Comparison of ENCODE assay signal across 8 cellular contexts in the genomic region with DNA sequence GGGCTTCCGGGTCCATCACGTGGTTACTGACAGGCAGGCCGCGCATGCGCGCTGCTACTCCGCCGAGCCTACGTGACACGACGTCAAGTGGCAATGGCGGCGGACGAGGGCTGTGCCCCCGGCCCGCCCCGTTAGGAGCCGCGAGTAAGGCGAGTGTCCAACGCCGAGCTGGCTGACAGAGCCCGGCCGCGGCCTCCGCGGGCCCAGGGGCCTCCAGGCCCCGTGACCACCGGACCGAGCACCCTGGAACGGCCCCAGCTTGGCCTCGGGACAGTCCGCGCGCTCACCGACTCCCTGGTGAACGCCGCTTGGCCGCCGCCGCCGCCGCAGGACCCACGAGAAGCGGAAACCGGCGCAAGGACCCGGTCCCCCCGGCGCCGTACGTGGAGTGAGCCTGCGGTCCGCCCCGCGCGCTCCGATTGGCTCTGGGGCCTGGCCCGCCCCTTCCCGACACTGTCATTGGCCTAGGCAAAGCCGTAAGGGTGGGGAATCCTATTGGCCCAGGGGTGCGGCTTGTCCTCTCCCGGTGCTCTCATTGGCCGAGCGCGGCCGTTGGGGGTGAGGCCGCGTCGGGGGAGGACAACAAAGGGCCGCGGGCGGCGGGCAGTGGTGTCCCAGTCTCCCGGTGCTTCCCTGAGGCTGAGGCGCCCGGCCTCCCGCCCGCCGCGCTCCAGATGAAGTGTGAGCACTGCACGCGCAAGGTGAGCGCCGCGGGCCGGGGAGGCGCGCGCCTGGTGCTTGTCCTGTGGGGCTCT. TPM values are rescaled to one million over a fixed set of nuclear protein-coding genes. Genes with fewer than 3 reads are reported as not detected.
DNase-seq lines count a peak whose midpoint lies in the region; ATAC-seq, FAIRE-seq and TF ChIP-seq lines count a peak whose summit lies in the region.

A gene (plus strand): TSS at position 612 of the 755 bp plus-strand sequence. CDS start 63 bp downstream, at position 675.

- POLR2A ChIA-PET in H1 (lab: Charles Lee; ENCODE audit: partially characterized antibody) = interaction anchor here (1.0 to 1.8 kb wide), 3 partner anchors 9 to 39 kb away, joined by 3 to 5 read pairs (median 5); no protein-coding TSS in a partner anchor

- H3K56ac ChIP-seq in H1 (replicated peaks; ENCODE audit: insufficient read length, low read depth, low read length) = peak within 1 kb of the TSS; percentile 79

- peak within 1 kb of the TSS; percentile 86 for H3K27ac ChIP-seq in H1 (ENCODE audit: low read depth, low read length)
- peak within 1 kb of the TSS; percentile 26 for H3K27ac ChIP-seq in mesenchymal stem cell (ENCODE audit: low read length, poor library complexity, severe bottlenecking)

- DNase-seq in COLO668 (lab: John Stamatoyannopoulos, UW; ENCODE audit: unreplicated experiment) (peak; percentile 97), HT1080 (ENCODE audit: low read depth) (peak; percentile 98), NOMO-1 treated with DMSO at 0.1 percent for 48 hours (lab: John Stamatoyannopoulos, UW; ENCODE audit: unreplicated experiment) (peak; percentile 97), H1 (ENCODE audit: low read depth in 1 of 2, low spot score in 2 of 2) (peak; percentile 88 to 91), mesenchymal stem cell (peak; percentile 99)
- peak; percentile 92 for DNase-seq in activated CD8-positive, alpha-beta memory T cell treated with anti-CD3 and anti-CD28 coated beads for 4 hours (ENCODE audit: low read depth in 2 of 2)
- DNase-seq in stimulated activated CD8-positive, alpha-beta memory T cell treated with anti-CD3 and anti-CD28 coated beads, Interleukin-12 subunit alpha, Interleukin-12 subunit beta, amount 100 ng/mL, for 4 hours (ENCODE audit: low read depth) = peak; percentile 95

- H3K27me3 ChIP-seq in H1 (replicated peaks in 1 of 4; ENCODE audit: control insufficient read depth in 3 of 4, extremely low read depth in 1 of 4, insufficient read depth in 3 of 4, low read length in 3 of 4) (no peaks in the 10 kb centered on the region), mesenchymal stem cell (ENCODE audit: control insufficient read depth in 1 of 2, insufficient read depth in 1 of 2, low read length in 2 of 2) (no peaks in the 10 kb centered on the region)

- H2BK12ac ChIP-seq in H1 (ENCODE audit: low read depth, low read length) (no peak within 1 kb of the TSS), mesenchymal stem cell (ENCODE audit: low read length in 2 of 2) (peak within 1 kb of the TSS in 1 of 2 experiments; percentile 43)

- H2AK5ac ChIP-seq in H1 (ENCODE audit: low read depth, low read length) (no peak within 1 kb of the TSS), mesenchymal stem cell (ENCODE audit: low read length, severe bottlenecking) (no peak within 1 kb of the TSS)

- peak; percentile 79 to 91 for TF ChIP-seq POLR2A in H1 (IDR thresholded peaks at IDR 0.05; ENCODE audit: control extremely low read depth in 1 of 2, low read depth in 2 of 2, low read length in 2 of 2)

- 1% methylated on average over 72 of the region's 90 CpGs; no CpG with 5 or more reads in 1 of the 2 experiments for WGBS in H1 (ENCODE audit: extremely low coverage in 1 of 2, insufficient coverage in 1 of 2, insufficient read length in 1 of 2, insufficient replicate concordance in 2 of 2, low coverage in 1 of 2, low lambda C conversion rate in 2 of 2, missing lambda C conversion rate in 1 of 2), 2 experiments
- WGBS in mesenchymal stem cell = under 1% methylated on average over 87 of the region's 90 CpGs

- peak within 1 kb of the TSS; percentile 81 for H4K5ac ChIP-seq in H1 (ENCODE audit: insufficient read length, low read depth, low read length)

- H2BK5ac ChIP-seq in H1 (ENCODE audit: low read depth, low read length) (peak within 1 kb of the TSS; percentile 57; the same call in 1 of the 2 replicates), mesenchymal stem cell (ENCODE audit: low read depth, low read length, poor library complexity, severe bottlenecking) (peak within 1 kb of the TSS; percentile 99)

- peaks cover 2 to 8% of the 10 kb centered on the region in 2 experiments; a peak in 2 of 4 replicates for H3K9me3 ChIP-seq in H1 (ENCODE audit: insufficient read depth in 2 of 2, low read depth in 1 of 2, low read length in 1 of 2)
- no peaks in the 10 kb centered on the region for H3K9me3 ChIP-seq in mesenchymal stem cell (ENCODE audit: control insufficient read depth, low read length)

- H3K4me1 ChIP-seq in H1 (replicated peaks in 1 of 4; ENCODE audit: control insufficient read depth in 3 of 4, insufficient read depth in 4 of 4, low read length in 3 of 4) (peaks cover 0 to 8% (median 3%) of the 10 kb centered on the region in 4 experiments; a peak in 4 of 7 replicates), mesenchymal stem cell (ENCODE audit: control insufficient read depth, insufficient read depth, low read depth, low read length) (peaks cover 12% of the 10 kb centered on the region)

- H3K23me2 ChIP-seq in H1 (ENCODE audit: low read depth, low read length) = peaks cover 2% of the 10 kb centered on the region; the same call in 1 of the 2 replicates

- no peak for FAIRE-seq in H1 (lab: Jason Lieb, UNC)

- peak within 1 kb of the TSS; percentile 77 to 86 (median 81) for H3K4me3 ChIP-seq in H1 (ENCODE audit: extremely low read depth in 1 of 4, insufficient read depth in 2 of 4, low read depth in 3 of 4, low read length in 4 of 4)
- H3K4me3 ChIP-seq in mesenchymal stem cell (ENCODE audit: insufficient read depth in 1 of 2, low read depth in 1 of 2, low read length in 2 of 2) = peak within 1 kb of the TSS; percentile 81 to 95

- H3K79me2 ChIP-seq in H1 (ENCODE audit: control insufficient read depth in 1 of 2, insufficient read depth in 2 of 2, low read length in 2 of 2) = peaks cover 0 to 3% of the 10 kb centered on the region in 2 experiments; a peak in 1 of 4 replicates

- H3K36me3 ChIP-seq in H1 (ENCODE audit: control insufficient read depth in 2 of 4, insufficient read depth in 4 of 4, low read length in 3 of 4) (peaks cover 6 to 11% (median 10%) of the 10 kb centered on the region in 4 experiments; a peak in 7 of 8 replicates), mesenchymal stem cell (ENCODE audit: control insufficient read depth in 1 of 2, insufficient read depth in 2 of 2, low read depth in 1 of 2, low read length in 2 of 2) (peaks cover 28 to 30% of the 10 kb centered on the region in 2 experiments)

- CTCF ChIA-PET in H1 (lab: Charles Lee; ENCODE audit: partially characterized antibody) = no interaction called here

- H2BK15ac ChIP-seq in H1 (ENCODE audit: low read length) (no peak within 1 kb of the TSS), mesenchymal stem cell (ENCODE audit: low read depth, poor library complexity, severe bottlenecking) (peak within 1 kb of the TSS; percentile 97)

- no peak within 1 kb of the TSS for H2BK120ac ChIP-seq in H1 (replicated peaks; ENCODE audit: low read depth, low read length)
- H2BK120ac ChIP-seq in mesenchymal stem cell (ENCODE audit: low read depth, low read length) = peak within 1 kb of the TSS; percentile 99

- H3K4me2 ChIP-seq in H1 (ENCODE audit: insufficient read depth in 1 of 2, low read depth in 2 of 2, low read length in 2 of 2) (peak within 1 kb of the TSS; percentile 86 to 99), mesenchymal stem cell (ENCODE audit: low read length, poor library complexity, severe bottlenecking) (peak within 1 kb of the TSS; percentile 77)

- TF ChIP-seq EP300 in H1 (IDR thresholded peaks at IDR 0.05; ENCODE audit: borderline replicate concordance in 1 of 2, low read depth in 2 of 2, low read length in 2 of 2) = no peak

- H2AFZ ChIP-seq in H1 (ENCODE audit: low read length) (no peak within 1 kb of the TSS; the same call in 1 of the 2 replicates), mesenchymal stem cell (ENCODE audit: low read depth, low read length) (peak within 1 kb of the TSS; percentile 30)

- H3K79me1 ChIP-seq in H1 (ENCODE audit: low read depth, low read length) (0 out of 2 replicates have a peak, but pooled peaks cover 4% of the 10 kb centered on the region), mesenchymal stem cell (replicated peaks; ENCODE audit: low read length, poor library complexity, severe bottlenecking) (peaks cover 17% of the 10 kb centered on the region)

- no peak for TF ChIP-seq RAD21 in H1 (IDR thresholded peaks at IDR 0.05 in 1 of 2, conservative IDR thresholded peaks at IDR 0.05 in 1 of 2; ENCODE audit: low read depth in 2 of 2, low read length in 2 of 2)

- H3K4ac ChIP-seq in H1 (replicated peaks; ENCODE audit: insufficient read length, low read depth, low read length) = no peak within 1 kb of the TSS
- H3K4ac ChIP-seq in mesenchymal stem cell (ENCODE audit: low read depth in 1 of 2, low read length in 2 of 2) = peak within 1 kb of the TSS; percentile 95 to 99

- peak; percentile 90 for ATAC-seq in GM21360 (IDR thresholded peaks at IDR 0.05; ENCODE audit: unreplicated experiment)

- H3K18ac ChIP-seq in H1 (ENCODE audit: extremely low read depth, low read length) (peak within 1 kb of the TSS; percentile 79), mesenchymal stem cell (ENCODE audit: low read depth in 1 of 2, low read length in 2 of 2) (peak within 1 kb of the TSS; percentile 93 to 98)

- peak within 1 kb of the TSS; percentile 71 to 95 (median 81) for H3K9ac ChIP-seq in H1 (replicated peaks in 1 of 4; ENCODE audit: extremely low read depth in 1 of 4, low read depth in 3 of 4, low read length in 3 of 4)
- H3K9ac ChIP-seq in mesenchymal stem cell (ENCODE audit: low read length) = peak within 1 kb of the TSS; percentile 96

- H3K23ac ChIP-seq in H1 (ENCODE audit: insufficient read length) (no peak within 1 kb of the TSS), mesenchymal stem cell (ENCODE audit: low read length in 2 of 2) (peak within 1 kb of the TSS in 1 of 2 experiments; percentile 78)

- no peak within 1 kb of the TSS for H4K91ac ChIP-seq in H1 (replicated peaks; ENCODE audit: insufficient read length, low read length)
- peak within 1 kb of the TSS; percentile 97 for H4K91ac ChIP-seq in mesenchymal stem cell (ENCODE audit: low read length)

- H4K20me1 ChIP-seq in H1 (replicated peaks in 1 of 2; ENCODE audit: control insufficient read depth in 1 of 2, insufficient read depth in 2 of 2, low read length in 2 of 2) = peaks cover 3 to 11% of the 10 kb centered on the region in 2 experiments

- H4K8ac ChIP-seq in H1 (ENCODE audit: extremely low read depth, insufficient read depth, low read length) = peak within 1 kb of the TSS; percentile 83; the same call in 1 of the 2 replicates
- peak within 1 kb of the TSS; percentile 97 for H4K8ac ChIP-seq in mesenchymal stem cell (ENCODE audit: low read length)

- TF ChIP-seq CTCF in H1 (IDR thresholded peaks at IDR 0.05; ENCODE audit: control extremely low read depth in 1 of 3, insufficient read depth in 1 of 3, low read depth in 1 of 3, low read length in 3 of 3) = no peak

- H3K14ac ChIP-seq in H1 (ENCODE audit: insufficient read length) = no peak within 1 kb of the TSS
- H3K14ac ChIP-seq in mesenchymal stem cell (ENCODE audit: low read length in 2 of 2) = peak within 1 kb of the TSS in 1 of 2 experiments; percentile 94

- H2BK20ac ChIP-seq in H1 (ENCODE audit: low read length) = no peak within 1 kb of the TSS

RNA-seq across cellular contexts. Expression of the gene that starts here (rescaled TPM):
- total RNA-seq in HT1080 (2014; rRNA removed; shearing (Covaris generic)) = 34.3 and 35.8 TPM in 2 replicates
- polyA plus RNA-seq in HT1080 (2015; cell fraction: cytosol; rRNA removed) = 69.6 and 75.6 TPM in 2 replicates
- 67.4 and 67.9 TPM in 2 replicates for polyA plus RNA-seq in HT1080 (2015; cell fraction: nucleus; rRNA removed)
- total RNA-seq in H1 (2021; fragmentation: NEBNext Ultra II Directional; extraction: Animal tissue kit (Norgen Biotek cat#: 25700)) = 87.4 and 97.4 TPM in 2 replicates
- polyA plus RNA-seq in H1 (2011; rRNA removed) = 131 and 161 TPM in 2 replicates
- 156 TPM for polyA plus RNA-seq in H1 (2011; cell fraction: cytosol; rRNA removed)
- 116 TPM for polyA plus RNA-seq in H1 (2011; cell fraction: nucleus; rRNA removed)
- 89.4 to 142 TPM (median 122 TPM) in 4 replicates for polyA plus RNA-seq in H1 (2012, experiment 1 of 2)
- 150 TPM for polyA plus RNA-seq in H1 (2012, experiment 2 of 2)
- polyA plus RNA-seq in H1 (2013, experiment 1 of 2) = 84.3 TPM
- polyA plus RNA-seq in H1 (2013, experiment 2 of 2) = 84.4 TPM
- polyA minus RNA-seq in H1 (2011; rRNA and poly(A)+ RNA removed) = 87.8 and 110 TPM in 2 replicates
- polyA minus RNA-seq in H1 (2011; cell fraction: cytosol; rRNA and poly(A)+ RNA removed) = 48.8 TPM
- 33.9 TPM for polyA minus RNA-seq in H1 (2011; cell fraction: nucleus; rRNA and poly(A)+ RNA removed)
- polyA plus RNA-seq in mesenchymal stem cell (2013, experiment 1 of 2) = 45.9 TPM
- 44.2 TPM for polyA plus RNA-seq in mesenchymal stem cell (2013, experiment 2 of 2)

Comparison
In these comparisons a context has a peak if more than half of its experiments do, and no peak if none do; other contexts are left out.
1. Peak in every context shown above with its lines: DNase-seq, ATAC-seq, H3K4me3 ChIP-seq and H3K27ac ChIP-seq.